ENCODE assay signal across 10 cellular contexts in genomic region chr19:5951338-5951861, GRCh38. TPM values are rescaled to one million over a fixed set of nuclear protein-coding genes. Genes with fewer than 3 reads are reported as not detected.
DNase-seq lines count a peak whose midpoint lies in the region; ATAC-seq and TF ChIP-seq lines count a peak whose summit lies in the region.
"Had no signal": no experiment of that assay in that cellular context is flagged by ENCODE, and none has a peak within 500 bp of the region (broad histone marks: within the 10 kb centered on the region; RNA-seq: fewer than 3 reads in every experiment).

No MANE protein-coding gene starts in this region.

- H3K4me3 ChIP-seq in gastroesophageal sphincter (peak overlapping the region in 1 of 2 donors; percentile 11), osteoblast (ENCODE audit: insufficient read depth, low read length) (no peak overlapping the region), mammary epithelial cell (replicated peaks in 1 of 3; ENCODE audit: insufficient read depth in 1 of 3, low read depth in 2 of 3, low read length in 3 of 3) (no peak overlapping the region)

- H3K4me2 ChIP-seq in osteoblast (ENCODE audit: insufficient read depth, low read length), result no peak overlapping the region
- H3K4me2 ChIP-seq in mammary epithelial cell (ENCODE audit: insufficient read depth, low read depth, low read length), result no peak overlapping the region

- DNase-seq in GM13976 (ENCODE audit: low spot score), result peak; percentile 66
- peak; percentile 31 for DNase-seq in NOMO-1 treated with DMSO at 0.1 percent for 48 hours (lab: John Stamatoyannopoulos, UW; ENCODE audit: unreplicated experiment)
- no peak for DNase-seq in osteoblast (ENCODE audit: insufficient read length, low spot score, missing footprints)
- no peak for DNase-seq in superior temporal gyrus (ENCODE audit: extremely low spot score)
- no peak for DNase-seq in NCI-H524 treated with DMSO at 0.1 percent for 48 hours (lab: John Stamatoyannopoulos, UW)
- DNase-seq in mammary epithelial cell, result no peak
- DNase-seq in NCI-H1105 (lab: John Stamatoyannopoulos, UW), result no peak
- DNase-seq: activated CD8-positive, alpha-beta memory T cell treated with anti-CD3 and anti-CD28 coated beads, Interleukin-2, amount 50 U/mL, for 4 hours; NCI-H446 treated with DMSO at 0.1 percent for 48 hours had no signal

- no peak for ATAC-seq in gastroesophageal sphincter

- H3K27ac ChIP-seq in gastroesophageal sphincter (peak overlapping the region; percentile 14 to 86 (median 84)), osteoblast (ENCODE audit: low read depth, low read length) (peak overlapping the region; percentile 84), mammary epithelial cell (ENCODE audit: insufficient read depth, low read depth, low read length) (no peak overlapping the region)

- no peak for TF ChIP-seq EP300 in gastroesophageal sphincter (IDR thresholded peaks at IDR 0.05)

- peaks cover 46% of the 10 kb centered on the region for H4K20me1 ChIP-seq in osteoblast (ENCODE audit: insufficient read depth, low read length)
- H4K20me1 ChIP-seq in mammary epithelial cell (ENCODE audit: insufficient read depth, low read length), result no peaks in the 10 kb centered on the region

- TF ChIP-seq POLR2A in gastroesophageal sphincter (IDR thresholded peaks at IDR 0.05), result no peak

- CTCF ChIA-PET in mammary epithelial cell (lab: Charles Lee; ENCODE audit: low non-redundant PET), result no interaction called here

- H2AFZ ChIP-seq in osteoblast (ENCODE audit: low read length) (no peak overlapping the region), mammary epithelial cell (ENCODE audit: low read depth, low read length) (no peak overlapping the region)

- intact Hi-C loops in mammary epithelial cell (cut with micrococcal nuclease), result no loop called here

- no peaks in the 10 kb centered on the region for H3K36me3 ChIP-seq in gastroesophageal sphincter
- H3K36me3 ChIP-seq in osteoblast (ENCODE audit: insufficient read depth, low read length), result peaks cover 10% of the 10 kb centered on the region
- H3K36me3 ChIP-seq in mammary epithelial cell (ENCODE audit: insufficient read depth, low read length), result no peaks in the 10 kb centered on the region

- H3K9me3 ChIP-seq in gastroesophageal sphincter (no peaks in the 10 kb centered on the region), osteoblast (ENCODE audit: low read depth, low read length) (no peaks in the 10 kb centered on the region), mammary epithelial cell (replicated peaks; ENCODE audit: insufficient read depth, low read length) (no peaks in the 10 kb centered on the region)

- H3K9ac ChIP-seq in mammary epithelial cell (ENCODE audit: insufficient read depth, low read length), result no peak overlapping the region

- H3K4me1 ChIP-seq in gastroesophageal sphincter (peaks cover 37 to 100% (median 88%) of the 10 kb centered on the region in 3 donors), osteoblast (ENCODE audit: insufficient read depth, low read length) (peaks cover 41% of the 10 kb centered on the region), mammary epithelial cell (ENCODE audit: insufficient read depth, low read length) (peaks cover 15% of the 10 kb centered on the region)

- in situ Hi-C loops in GM13976 (cut with MboI; ENCODE audit: low sequenced_read_pairs, unreplicated experiment), result no loop called here
- in situ Hi-C loops in mammary epithelial cell (cut with MboI; ENCODE audit: low sequenced_read_pairs in 2 of 2), result no loop called here

- H3K27me3 ChIP-seq in gastroesophageal sphincter (no peaks in the 10 kb centered on the region), osteoblast (ENCODE audit: insufficient read depth, low read length) (no peaks in the 10 kb centered on the region), mammary epithelial cell (ENCODE audit: insufficient read depth, low read length) (no peaks in the 10 kb centered on the region)

- dilution Hi-C loops in mammary epithelial cell (cut with HindIII; ENCODE audit: low sequenced_read_pairs), result no loop called here

- 10 to 13% methylated on average over 2 to 5 of the region's 19 CpGs for WGBS in gastroesophageal sphincter (ENCODE audit: low coverage in 1 of 2), 2 donors
- 70% methylated on average over 16 of the region's 19 CpGs for WGBS in mammary epithelial cell (ENCODE audit: low coverage, missing lambda C conversion rate)

- H3K79me2 ChIP-seq in osteoblast (ENCODE audit: insufficient read depth, low read length) (peaks cover 78% of the 10 kb centered on the region), mammary epithelial cell (ENCODE audit: insufficient read depth, low read length) (peaks cover 95% of the 10 kb centered on the region)

- no peak for TF ChIP-seq CTCF in GM13976 (IDR thresholded peaks at IDR 0.05; ENCODE audit: borderline replicate concordance, control extremely low read depth, extremely low read depth, insufficient read depth, missing control alignments)
- no peak for TF ChIP-seq CTCF in gastroesophageal sphincter (IDR thresholded peaks at IDR 0.05)
- TF ChIP-seq CTCF in osteoblast (IDR thresholded peaks at IDR 0.05; ENCODE audit: extremely low read depth, low read depth, low read length), result no peak
- TF ChIP-seq CTCF in mammary epithelial cell (conservative IDR thresholded peaks at IDR 0.05 in 1 of 2, IDR thresholded peaks at IDR 0.05 in 1 of 2; ENCODE audit: extremely low read depth in 1 of 2, insufficient read depth in 1 of 2, low read depth in 1 of 2, low read length in 2 of 2), result no peak

- no TSS peak for BruUV-seq in mammary epithelial cell (replicated peaks; lab: Mats Ljungman, UMichigan)

RNA-seq across cellular contexts. Expression of gene RANBP3, which starts 26.5 kb away (rescaled TPM):
- total RNA-seq in gastroesophageal sphincter (100 to 1,000 TPM in 2 of 4 donors, 10 to 100 TPM in 2; 87.0 to 125 (median 104) TPM), osteoblast (40.5 and 42.1 TPM in 2 replicates), mammary epithelial cell (10 to 100 TPM; 41.0 to 73.9 TPM)
- 62.7 TPM for polyA plus RNA-seq in mammary epithelial cell
- polyA minus RNA-seq in mammary epithelial cell, result 116 TPM

RNA-seq across cellular contexts. Expression of gene CAPS, which starts 37.3 kb away (rescaled TPM):
- total RNA-seq in gastroesophageal sphincter (10 to 100 TPM in 3 of 4 donors, 1 to 10 TPM in 1; 10.0 to 19.6 (median 15.2) TPM), osteoblast (10.6 and 18.1 TPM in 2 replicates), mammary epithelial cell (10 to 100 TPM in 1 of 2 donors, 1 to 10 TPM in 1; 9.0 to 15.0 TPM)
- polyA plus RNA-seq in mammary epithelial cell, result 8.8 TPM
- polyA minus RNA-seq in mammary epithelial cell, result 1.7 TPM

RNA-seq across cellular contexts. Expression of gene VMAC, which starts 46.7 kb away (rescaled TPM):
- total RNA-seq in gastroesophageal sphincter (1 to 10 TPM; 5.0 to 9.3 (median 8.0) TPM), osteoblast (12.3 and 12.7 TPM in 2 replicates), mammary epithelial cell (1 to 10 TPM; 3.4 to 7.3 TPM)
- polyA plus RNA-seq in mammary epithelial cell, result 1.2 TPM
- 1.4 TPM for polyA minus RNA-seq in mammary epithelial cell

RNA-seq across cellular contexts. Expression of gene NDUFA11, which starts 47.8 kb away (rescaled TPM):
- total RNA-seq in gastroesophageal sphincter, result 100 to 1,000 TPM; 244 to 299 (median 265) TPM
- 235 and 265 TPM in 2 replicates for total RNA-seq in osteoblast
- 100 to 1,000 TPM; 223 to 257 TPM for total RNA-seq in mammary epithelial cell
- polyA plus RNA-seq in mammary epithelial cell, result 522 TPM
- 25.0 TPM for polyA minus RNA-seq in mammary epithelial cell

Comparison
In these comparisons a context has a peak if more than half of its experiments do, and no peak if none do; other contexts are left out.
1. DNase-seq: peak in GM13976 (single experiment) and NOMO-1 treated with DMSO at 0.1 percent for 48 hours (single experiment); none in osteoblast (single experiment), superior temporal gyrus (single experiment), NCI-H524 treated with DMSO at 0.1 percent for 48 hours (single experiment), mammary epithelial cell (single experiment) and NCI-H1105 (single experiment).